Comparison of ENCODE assay signal across 8 cellular contexts in the genomic region with DNA sequence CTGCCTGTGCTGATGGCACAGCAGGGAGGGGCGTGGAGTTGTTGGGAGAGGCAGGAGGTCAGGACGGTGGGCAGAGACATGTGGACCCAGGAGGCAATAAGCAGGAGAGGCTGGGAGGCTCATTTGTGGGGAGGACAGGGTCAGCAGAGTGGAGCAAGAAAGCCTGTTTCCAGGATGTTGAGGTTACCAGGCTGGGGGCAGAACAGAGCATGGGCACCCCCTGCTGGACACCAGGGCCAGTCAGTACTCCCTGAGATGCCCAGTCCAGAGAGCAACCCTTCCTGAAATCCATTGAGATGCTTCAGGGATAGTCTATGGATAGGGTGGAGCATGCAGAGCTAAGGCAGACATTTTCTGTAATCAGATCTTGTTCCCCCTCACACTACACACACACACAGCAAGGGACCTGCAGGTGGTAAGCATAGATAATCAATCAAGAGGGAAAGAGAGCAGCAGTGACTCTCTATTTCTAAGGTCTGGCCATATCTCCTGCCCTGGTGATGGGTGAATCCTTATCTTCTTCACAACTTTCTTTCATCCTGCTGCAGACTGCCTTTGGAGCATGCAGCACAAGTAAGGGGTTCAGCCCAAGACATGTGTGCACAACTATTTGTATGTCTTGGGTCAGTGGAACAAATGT. TPM values are rescaled to one million over a fixed set of nuclear protein-coding genes. Genes with fewer than 3 reads are reported as not detected.
DNase-seq lines count a peak whose midpoint lies in the region; ATAC-seq and TF ChIP-seq lines count a peak whose summit lies in the region.

No MANE protein-coding gene starts in this region.

- no peaks in the 10 kb centered on the region for H3K27me3 ChIP-seq in breast epithelium

- no peak overlapping the region for H3K27ac Mint-ChIP-seq in T-helper 2 cell treated with Interferon-gamma antibody and Interleukin-4, amounts not matched to agents 5 μg/mL and 100 μg/mL, for 36 hours

- no peaks in the 10 kb centered on the region for H3K4me1 Mint-ChIP-seq in T-helper 2 cell treated with Interferon-gamma antibody and Interleukin-4, amounts not matched to agents 5 μg/mL and 100 μg/mL, for 36 hours (ENCODE audit: low read depth)

- ATAC-seq in HG03175 (IDR thresholded peaks at IDR 0.05; ENCODE audit: unreplicated experiment) = no peak

- H3K9me3 ChIP-seq in breast epithelium = no peaks in the 10 kb centered on the region

- peak overlapping the region in 1 of 2 donors; percentile 52 for H3K27ac ChIP-seq in breast epithelium

- no peak overlapping the region for H3K4me3 ChIP-seq in breast epithelium

- no peaks in the 10 kb centered on the region for H3K36me3 ChIP-seq in breast epithelium

- H3K27me3 Mint-ChIP-seq in T-helper 2 cell treated with Interferon-gamma antibody and Interleukin-4, amounts not matched to agents 5 μg/mL and 100 μg/mL, for 36 hours (ENCODE audit: low read depth) = no peaks in the 10 kb centered on the region

- TF ChIP-seq POLR2A in breast epithelium (IDR thresholded peaks at IDR 0.05) = no peak

- H3K9me3 Mint-ChIP-seq in T-helper 2 cell treated with Interferon-gamma antibody and Interleukin-4, amounts not matched to agents 5 μg/mL and 100 μg/mL, for 36 hours = no peaks in the 10 kb centered on the region

- H3K36me3 Mint-ChIP-seq in T-helper 2 cell treated with Interferon-gamma antibody and Interleukin-4, amounts not matched to agents 5 μg/mL and 100 μg/mL, for 36 hours (ENCODE audit: low read depth) = no peaks in the 10 kb centered on the region

- H3K4me3 Mint-ChIP-seq in T-helper 2 cell treated with Interferon-gamma antibody and Interleukin-4, amounts not matched to agents 5 μg/mL and 100 μg/mL, for 36 hours = no peak overlapping the region

- DNase-seq in AG08395 (ENCODE audit: low spot score) (peak; percentile 91), NCI-H510A (lab: John Stamatoyannopoulos, UW) (peak; percentile 49), breast epithelium (ENCODE audit: low spot score in 2 of 2) (peak in 1 of 2 donors; percentile 27), iris pigment epithelial cell (ENCODE audit: low read depth) (peak; percentile 71)
- DNase-seq in stimulated activated CD4-positive, alpha-beta T cell treated with anti-CD3 and anti-CD28 coated beads, Interleukin-4, amount 100 ng/mL, for 48 hours (ENCODE audit: low read depth in 2 of 2) = peak; percentile 4 to 10
- no peak for DNase-seq in T-helper 2 cell treated with Interferon-gamma antibody and Interleukin-4, amounts not matched to agents 5 μg/mL and 100 μg/mL, for 36 hours (ENCODE audit: low spot score)

- H3K4me1 ChIP-seq in breast epithelium = no peaks in the 10 kb centered on the region

- TF ChIP-seq CTCF in GM12872 (IDR thresholded peaks at IDR 0.05; ENCODE audit: insufficient read depth, low read depth, low read length) (peak; percentile 90), breast epithelium (IDR thresholded peaks at IDR 0.05) (peak in 2 of 3 donors; percentile 33 to 59)

- intact Hi-C loops in breast epithelium (cut with DNase I; ENCODE audit: low total_unique reads) = loop anchor here (10.0 kb wide), 1 partner anchor 528 kb away; no protein-coding TSS in a partner anchor

RNA-seq across cellular contexts. Expression of a gene that starts 41.7 kb away (rescaled TPM):
- 10 to 100 TPM; 23.6 to 78.9 (median 25.3) TPM for total RNA-seq in breast epithelium
